Comparison of ENCODE assay signal across 9 cellular contexts in genomic region chr4:119300072-119300387, GRCh38. TPM values are rescaled to one million over a fixed set of nuclear protein-coding genes. Genes with fewer than 3 reads are reported as not detected.
A peak's percentile ranks its signal among the peaks of the same experiment; 100 is the strongest.
DNase-seq lines count a peak whose midpoint lies in the region; ATAC-seq and TF ChIP-seq lines count a peak whose summit lies in the region.
"Had no signal": no experiment of that assay in that cellular context is flagged by ENCODE, and none has a peak within 500 bp of the region (broad histone marks: within the 10 kb centered on the region; RNA-seq: fewer than 3 reads in every experiment).

No MANE protein-coding gene starts in this region.

- intact Hi-C loops in activated B cell treated with CpG ODN at 0.5 μM for 24 hours (cut with micrococcal nuclease): loop anchor here (1.0 to 5.0 kb wide), 6 partner anchors 72 to 1021 kb away; partner anchors contain the start of genes METTL14 and USP53
- intact Hi-C loops in esophagus muscularis mucosa (cut with DNase I): no loop called here
- intact Hi-C loops in aorta (cut with DNase I): no loop called here

- H3K36me3 ChIP-seq in esophagus muscularis mucosa (peaks cover 0 to 27% (median 14%) of the 10 kb centered on the region in 4 donors), aorta (ENCODE audit: control insufficient read depth in 1 of 2, insufficient read depth in 2 of 2, low read length in 1 of 2) (no peaks in the 10 kb centered on the region)

- TF ChIP-seq POLR2A in esophagus muscularis mucosa (IDR thresholded peaks at IDR 0.05; ENCODE audit: low read depth): no peak

- POLR2A ChIA-PET in activated B cell treated with CpG ODN at 0.5 μM for 24 hours (lab: Charles Lee): interaction anchor here (0.7 to 3.5 kb wide), 10 partner anchors 10 to 708 kb away, joined by 3 to 44 read pairs (median 5); partner anchors contain the start of genes METTL14 and USP53

- WGBS in esophagus muscularis mucosa: 0% methylated on average over 9 of the region's 9 CpGs
- WGBS in aorta, 2 donors: 0 to 1% methylated on average over 9 of the region's 9 CpGs

- H3K9me3 Mint-ChIP-seq in activated B cell treated with CpG ODN at 0.5 μM for 24 hours (no peaks in the 10 kb centered on the region), nephron (no peaks in the 10 kb centered on the region)

- TF ChIP-seq CTCF in activated B cell treated with CpG ODN at 0.5 μM for 24 hours (IDR thresholded peaks at IDR 0.05) (no peak), esophagus muscularis mucosa (IDR thresholded peaks at IDR 0.05) (no peak), nephron (IDR thresholded peaks at IDR 0.05; ENCODE audit: unreplicated experiment in 3 of 3) (no peak)

- DNase-seq in activated B cell treated with CpG ODN at 0.5 μM for 24 hours: no peak
- DNase-seq in esophagus muscularis mucosa (ENCODE audit: extremely low spot score): peak; percentile 91
- peak; percentile 76 to 78 for DNase-seq in aorta
- DNase-seq in DMS53 treated with DMSO at 0.1 percent for 48 hours (lab: John Stamatoyannopoulos, UW; ENCODE audit: unreplicated experiment): no peak
- DNase-seq in NCI-H187 (lab: John Stamatoyannopoulos, UW): no peak

- CTCF ChIA-PET in activated B cell treated with CpG ODN at 0.5 μM for 24 hours (lab: Charles Lee): interaction anchor here (2.3 kb wide), 1 partner anchor 155 kb away, joined by 5 read pairs; no protein-coding TSS in a partner anchor

- H3K4me3 ChIP-seq in esophagus muscularis mucosa (peak overlapping the region; percentile 62 to 89 (median 70)), aorta (ENCODE audit: low read length in 2 of 2) (peak overlapping the region; percentile 81 to 93)

- H3K4me1 ChIP-seq in esophagus muscularis mucosa (peaks cover 21 to 39% (median 33%) of the 10 kb centered on the region in 4 donors), aorta (ENCODE audit: control insufficient read depth in 1 of 2, insufficient read depth in 2 of 2, low read length in 2 of 2) (peaks cover 1 to 6% of the 10 kb centered on the region in 2 donors)

- H3K27me3 Mint-ChIP-seq in activated B cell treated with CpG ODN at 0.5 μM for 24 hours (no peaks in the 10 kb centered on the region), nephron (ENCODE audit: low read depth) (no peaks in the 10 kb centered on the region)

- peak overlapping the region; percentile 99 for H3K4me3 Mint-ChIP-seq in activated B cell treated with CpG ODN at 0.5 μM for 24 hours
- H3K4me3 Mint-ChIP-seq in nephron: peak overlapping the region; percentile 96 to 100 (median 99)

- H3K9me3 ChIP-seq in esophagus muscularis mucosa: no peaks in the 10 kb centered on the region
- no peaks in the 10 kb centered on the region for H3K9me3 ChIP-seq in aorta (ENCODE audit: control insufficient read depth, low read length)

- H3K27me3 ChIP-seq in esophagus muscularis mucosa (no peaks in the 10 kb centered on the region), aorta (ENCODE audit: control insufficient read depth in 1 of 2, insufficient read depth in 2 of 2, low read length in 1 of 2) (no peaks in the 10 kb centered on the region)

- peak; percentile 13 for ATAC-seq in GM18870 (IDR thresholded peaks at IDR 0.05; ENCODE audit: unreplicated experiment)
- ATAC-seq in HG03039 (IDR thresholded peaks at IDR 0.05; ENCODE audit: unreplicated experiment): peak; percentile 15
- peak; percentile 32 for ATAC-seq in activated B cell treated with CpG ODN at 0.5 μM for 24 hours (ENCODE audit: low read depth)
- peak; percentile 79 for ATAC-seq in aorta (ENCODE audit: low FRiP score)

- H3K27ac ChIP-seq in esophagus muscularis mucosa (replicated peaks in 1 of 4) (peak overlapping the region; percentile 88 to 93 (median 90)), aorta (ENCODE audit: low read depth in 1 of 2, low read length in 2 of 2) (peak overlapping the region; percentile 54 to 92)

- TF ChIP-seq EP300 in esophagus muscularis mucosa (IDR thresholded peaks at IDR 0.05): no peak

- H3K36me3 Mint-ChIP-seq in activated B cell treated with CpG ODN at 0.5 μM for 24 hours (ENCODE audit: low read depth): peaks cover 38% of the 10 kb centered on the region
- H3K36me3 Mint-ChIP-seq in nephron (ENCODE audit: low read depth): peaks cover 45% of the 10 kb centered on the region

- H3K4me1 Mint-ChIP-seq in activated B cell treated with CpG ODN at 0.5 μM for 24 hours (peaks cover 37% of the 10 kb centered on the region), nephron (peaks cover 35% of the 10 kb centered on the region)

- H3K27ac Mint-ChIP-seq in activated B cell treated with CpG ODN at 0.5 μM for 24 hours (peak overlapping the region; percentile 97), nephron (peak overlapping the region; percentile 96 to 100 (median 99))

RNA-seq across cellular contexts. Expression of gene FABP2, which starts 21.9 kb away (rescaled TPM):
- total RNA-seq in activated B cell treated with CpG ODN at 0.5 μM for 24 hours: not detected in 2 replicates
- not detected for total RNA-seq in esophagus muscularis mucosa
- total RNA-seq in aorta: not detected
- polyA plus RNA-seq in aorta: 100 to 1,000 TPM in 1 of 2 donors, under 1 TPM in 1; 0.05 to 153 TPM
- total RNA-seq: glomerular endothelial cell had no signal

Comparison
In these comparisons a context has a peak if more than half of its experiments do, and no peak if none do; other contexts are left out.
1. ATAC-seq: peak in every context shown above with its lines; median percentile 79 in aorta; 32 in activated B cell treated with CpG ODN at 0.5 μM for 24 hours; 15 in HG03039; 13 in GM18870.
2. DNase-seq: peak in esophagus muscularis mucosa (single experiment) and aorta (2 of 2); none in activated B cell treated with CpG ODN at 0.5 μM for 24 hours (single experiment), DMS53 treated with DMSO at 0.1 percent for 48 hours (single experiment) and NCI-H187 (0 of 2).